ENCODE assay signal across 8 cellular contexts in the genomic region with DNA sequence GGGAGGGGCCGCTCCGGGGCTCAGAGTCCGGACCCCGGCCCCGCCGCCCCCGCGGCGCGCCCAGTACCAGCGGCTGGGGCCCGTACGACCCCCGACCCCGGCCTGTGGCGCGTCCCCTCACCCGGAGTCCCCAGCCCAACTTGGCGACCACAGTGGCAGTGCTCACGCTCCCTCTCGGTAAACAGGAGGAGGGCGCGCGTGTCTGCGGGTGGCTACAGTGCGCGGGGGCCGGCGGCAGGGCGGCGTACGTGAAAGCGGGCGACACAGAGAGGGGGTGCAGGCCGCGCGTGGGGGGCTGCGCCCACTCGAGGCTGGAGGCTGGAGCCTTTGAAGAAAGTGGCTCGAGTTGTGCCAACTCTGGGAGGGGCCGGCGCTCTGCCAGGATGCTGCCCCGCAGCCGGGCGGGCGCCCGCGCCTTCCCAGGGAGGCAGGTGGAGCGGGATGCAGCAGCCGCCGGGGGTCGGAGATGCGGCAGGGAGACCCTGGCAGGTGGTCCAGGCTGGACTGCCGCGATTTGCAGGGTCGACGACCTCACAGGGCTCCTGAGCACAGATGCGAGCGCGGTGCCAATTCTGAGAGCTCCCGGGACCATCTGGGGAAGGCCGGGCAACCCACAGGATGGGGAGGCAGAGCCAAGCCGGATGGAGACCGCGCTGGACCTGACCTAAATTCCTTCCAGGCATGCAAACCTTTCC. TPM values are rescaled to one million over a fixed set of nuclear protein-coding genes. Genes with fewer than 3 reads are reported as not detected.
DNase-seq lines count a peak whose midpoint lies in the region; ATAC-seq, FAIRE-seq and TF ChIP-seq lines count a peak whose summit lies in the region.

No MANE protein-coding gene starts in this region.

- H3K4me3 ChIP-seq in ACC112 (ENCODE audit: low read depth, low read length) (peak overlapping the region; percentile 81), GM12878 (no peak overlapping the region), smooth muscle cell (peak overlapping the region; percentile 91)

- H3K4me2 ChIP-seq in GM12878 (ENCODE audit: control insufficient read depth, insufficient read depth) (0 out of 2 replicates have a peak overlapping the region, but pooled peaks have one; percentile 17), smooth muscle cell (peak overlapping the region; percentile 94)

- FAIRE-seq in GM12878 (lab: Jason Lieb, UNC), result no peak

- SMC1A ChIA-PET in GM12878 (lab: Charles Lee; ENCODE audit: uncharacterized antibody, unreplicated experiment), result no interaction called here

- CTCF ChIA-PET in GM12878 (lab: Yijun Ruan, JAX), result interaction anchor here (1.6 kb wide), 1 partner anchor 128 kb away, joined by 9 read pairs; no protein-coding TSS in a partner anchor

- peaks cover 8% of the 10 kb centered on the region for H3K79me2 ChIP-seq in ACC112 (ENCODE audit: control insufficient read depth, insufficient read depth, low read length, unreplicated experiment)
- H3K79me2 ChIP-seq in GM12878 (ENCODE audit: control insufficient read depth, insufficient read depth, low read length), result no peaks in the 10 kb centered on the region
- H3K79me2 ChIP-seq in smooth muscle cell (ENCODE audit: low read depth), result peaks cover 31% of the 10 kb centered on the region

- TF ChIP-seq EP300 in GM12878 (IDR thresholded peaks at IDR 0.05; ENCODE audit: borderline replicate concordance in 1 of 2, control insufficient read depth in 1 of 2, low read depth in 2 of 2, low read length in 2 of 2), result no peak

- TF ChIP-seq POLR2A in GM12878 (IDR thresholded peaks at IDR 0.05; ENCODE audit: low read depth, low read length), result no peak

- no peak for ATAC-seq in GM12878

- in situ Hi-C loops in GM12878 (cut with MboI), result no loop called here

- H3K27ac ChIP-seq in ACC112 (ENCODE audit: low read depth, low read length), result peak overlapping the region; percentile 78
- no peak overlapping the region for H3K27ac ChIP-seq in GM12878 (ENCODE audit: control insufficient read depth, insufficient read depth)
- peak overlapping the region; percentile 77 for H3K27ac ChIP-seq in smooth muscle cell (ENCODE audit: low read depth)

- H3K27me3 ChIP-seq in ACC112 (ENCODE audit: insufficient read depth, low read length), result no peaks in the 10 kb centered on the region
- H3K27me3 ChIP-seq in GM12878 (replicated peaks in 1 of 2; ENCODE audit: control insufficient read depth in 2 of 2, insufficient read depth in 2 of 2, low read length in 1 of 2), result no peaks in the 10 kb centered on the region; a peak in 2 of 4 replicates
- H3K27me3 ChIP-seq in smooth muscle cell (ENCODE audit: low read depth), result no peaks in the 10 kb centered on the region

- intact Hi-C loops in GM12878 (cut with micrococcal nuclease; ENCODE audit: unreplicated experiment), result loop anchor here (10.0 kb wide), 1 partner anchor 247 kb away; no protein-coding TSS in a partner anchor

- H3K36me3 ChIP-seq in ACC112 (ENCODE audit: insufficient read depth, low read length) (no peaks in the 10 kb centered on the region), GM12878 (ENCODE audit: control insufficient read depth in 2 of 2, insufficient read depth in 2 of 2, low read length in 1 of 2) (no peaks in the 10 kb centered on the region), smooth muscle cell (ENCODE audit: low read depth) (no peaks in the 10 kb centered on the region)

- peak overlapping the region; percentile 23 for H2AFZ ChIP-seq in ACC112 (ENCODE audit: low read length, unreplicated experiment)
- no peak overlapping the region for H2AFZ ChIP-seq in GM12878 (ENCODE audit: control insufficient read depth, low read depth, low read length)
- H2AFZ ChIP-seq in smooth muscle cell (ENCODE audit: low read depth), result peak overlapping the region; percentile 75

- H3K9me3 ChIP-seq in GM12878 (replicated peaks; ENCODE audit: control insufficient read depth, insufficient read depth, low read length), result no peaks in the 10 kb centered on the region
- H3K9me3 ChIP-seq in smooth muscle cell (replicated peaks; ENCODE audit: low read depth), result no peaks in the 10 kb centered on the region

- DNase-seq in HT1080 (ENCODE audit: low read depth), result peak; percentile 13
- DNase-seq in GM12878 (ENCODE audit: low read depth, low spot score), result no peak
- DNase-seq in iris pigment epithelial cell (ENCODE audit: low read depth), result peak; percentile 72
- DNase-seq in smooth muscle cell (lab: John Stamatoyannopoulos, UW; ENCODE audit: unreplicated experiment), result no peak
- no peak for DNase-seq in GM19240 (ENCODE audit: insufficient read length, low spot score)
- no peak for DNase-seq in pons (ENCODE audit: low spot score)
- DNase-seq in central memory CD4-positive, alpha-beta T cell, result no peak

- WGBS in GM12878 (ENCODE audit: insufficient coverage, insufficient replicate concordance, low lambda C conversion rate, missing lambda C conversion rate), result 11% methylated on average over 48 of the region's 65 CpGs
- WGBS in smooth muscle cell (ENCODE audit: low lambda C conversion rate), result 23% methylated on average over 40 of the region's 65 CpGs

- no peak for TF ChIP-seq RAD21 in GM12878 (IDR thresholded peaks at IDR 0.05; ENCODE audit: insufficient read depth, low read depth, low read length)

- no TSS peak for BruUV-seq in GM12878 (replicated peaks; lab: Mats Ljungman, UMichigan)

- TF ChIP-seq CTCF in GM12878 (IDR thresholded peaks at IDR 0.05 in 2 of 3, conservative IDR thresholded peaks at IDR 0.05 in 1 of 3; ENCODE audit: control insufficient read depth in 2 of 3, extremely low read depth in 1 of 3, insufficient read depth in 1 of 3, low read depth in 3 of 3, low read length in 3 of 3) (no peak), smooth muscle cell (IDR thresholded peaks at IDR 0.05; ENCODE audit: borderline replicate concordance, insufficient read depth, poor library complexity, severe bottlenecking) (no peak)

- POLR2A ChIA-PET in GM12878 (lab: Charles Lee), result no interaction called here

- H3K9ac ChIP-seq in GM12878 (ENCODE audit: control insufficient read depth, insufficient read depth, low read length) (no peak overlapping the region), smooth muscle cell (ENCODE audit: low read depth) (peak overlapping the region; percentile 78)

- RAD21 ChIA-PET in GM12878 (lab: Charles Lee; ENCODE audit: unreplicated experiment), result interaction anchor here (1.2 kb wide), 1 partner anchor 104 kb away, joined by 3 read pairs; no protein-coding TSS in a partner anchor

- H4K20me1 ChIP-seq in GM12878 (ENCODE audit: control insufficient read depth, insufficient read depth), result no peaks in the 10 kb centered on the region
- no peaks in the 10 kb centered on the region for H4K20me1 ChIP-seq in smooth muscle cell (ENCODE audit: low read depth)

- H3K4me1 ChIP-seq in ACC112 (ENCODE audit: control insufficient read depth, insufficient read depth, low read length, unreplicated experiment) (peaks cover 28% of the 10 kb centered on the region), GM12878 (ENCODE audit: control insufficient read depth, insufficient read depth, low read length) (no peaks in the 10 kb centered on the region), smooth muscle cell (ENCODE audit: low read depth) (peaks cover 4% of the 10 kb centered on the region)

- H3F3A ChIP-seq in smooth muscle cell (ENCODE audit: low read depth), result no peaks in the 10 kb centered on the region

TF ChIP-seq in GM12878, 131 proteins besides CTCF, POLR2A, EP300 and RAD21 (continues in another document):
- TF ChIP-seq ZNF24 (IDR thresholded peaks at IDR 0.05), result no peak

RNA-seq across cellular contexts. Expression of gene PTPRE, which starts 0.7 kb away (rescaled TPM):
- total RNA-seq in HT1080 (2014; rRNA removed; shearing (Covaris generic)), result 24.6 and 32.0 TPM in 2 replicates
- polyA plus RNA-seq in HT1080 (2015; cell fraction: cytosol; rRNA removed), result 10.1 and 14.3 TPM in 2 replicates
- 23.4 and 33.9 TPM in 2 replicates for polyA plus RNA-seq in HT1080 (2015; cell fraction: nucleus; rRNA removed)
- 21.2 and 27.6 TPM in 2 replicates for total RNA-seq in GM12878 (2013; cell fraction: nucleolus; rRNA removed)
- total RNA-seq in GM12878 (2014; rRNA removed) (3.8 and 5.2 TPM in 2 replicates), GM12878 (2014; rRNA removed; fragmentation: Illumina TruSeq; extraction: Trizol) (2.9 TPM in 2 replicates), GM12878 (2021) (6.3 and 7.8 TPM in 2 replicates), smooth muscle cell (17.0 and 22.7 TPM in 2 replicates)
- 1.4 TPM for polyA plus RNA-seq in GM12878 (2011; ENCODE audit: low read depth)
- polyA plus RNA-seq in GM12878 (2011; rRNA removed) (5.3 and 7.6 TPM in 2 replicates), GM12878 (2014; fragmentation: Illumina TruSeq; extraction: Trizol) (3.5 and 4.1 TPM in 2 replicates), GM12878 (2014; fragmentation: Nextera tagmentation; extraction: Ambion mirVana) (1 to 10 TPM; 5.8 to 6.7 TPM), GM12878 (2014; rRNA removed) (2.7 and 3.1 TPM in 2 replicates), GM12878 (2016; fragmentation: Nextera tagmentation; extraction: Ambion mirVana) (1 to 10 TPM; 5.7 to 6.4 TPM), smooth muscle cell (17.1 and 23.1 TPM in 2 replicates)
- polyA plus RNA-seq in GM12878 (2011; cell fraction: cytosol; rRNA removed), result 6.5 and 7.8 TPM in 2 replicates
- 40.9 and 44.2 TPM in 2 replicates for polyA plus RNA-seq in GM12878 (2011; cell fraction: nucleus; rRNA removed)
- 2.5 and 2.8 TPM in 2 replicates for polyA plus RNA-seq in GM12878 (2012)
- polyA minus RNA-seq in GM12878 (2011; rRNA and poly(A)+ RNA removed), result 7.6 and 11.6 TPM in 2 replicates
- polyA minus RNA-seq in GM12878 (2011; cell fraction: cytosol; rRNA and poly(A)+ RNA removed), result 5.6 and 7.2 TPM in 2 replicates
- polyA minus RNA-seq in GM12878 (2011; cell fraction: nucleus; rRNA and poly(A)+ RNA removed), result 17.8 and 36.2 TPM in 2 replicates

RNA-seq across cellular contexts. Expression of gene CLRN3, which starts 14.8 kb away (rescaled TPM):
- not detected in 2 replicates for total RNA-seq in HT1080 (2014; rRNA removed; shearing (Covaris generic))
- not detected in 2 replicates for polyA plus RNA-seq in HT1080 (2015; cell fraction: cytosol; rRNA removed)
- not detected in 2 replicates for polyA plus RNA-seq in HT1080 (2015; cell fraction: nucleus; rRNA removed)
- not detected in 2 replicates for total RNA-seq in GM12878 (2013; cell fraction: nucleolus; rRNA removed)
- total RNA-seq in GM12878 (2014; rRNA removed) (not detected in 2 replicates), GM12878 (2014; rRNA removed; fragmentation: Illumina TruSeq; extraction: Trizol) (not detected in 2 replicates), GM12878 (2021) (not detected in 2 replicates), smooth muscle cell (not detected in 2 replicates)
- polyA plus RNA-seq in GM12878 (2011; ENCODE audit: low read depth), result not detected
- polyA plus RNA-seq in GM12878 (2011; rRNA removed) (not detected in 2 replicates), GM12878 (2014; fragmentation: Illumina TruSeq; extraction: Trizol) (not detected in 2 replicates), GM12878 (2014; fragmentation: Nextera tagmentation; extraction: Ambion mirVana) (not detected), GM12878 (2014; rRNA removed) (not detected in 2 replicates), GM12878 (2016; fragmentation: Nextera tagmentation; extraction: Ambion mirVana) (not detected), smooth muscle cell (not detected in 2 replicates)
- not detected in 2 replicates for polyA plus RNA-seq in GM12878 (2011; cell fraction: cytosol; rRNA removed)
- not detected in 2 replicates for polyA plus RNA-seq in GM12878 (2011; cell fraction: nucleus; rRNA removed)
- not detected in 2 replicates for polyA plus RNA-seq in GM12878 (2012)
- polyA minus RNA-seq in GM12878 (2011; rRNA and poly(A)+ RNA removed), result not detected in 2 replicates
- not detected in 2 replicates for polyA minus RNA-seq in GM12878 (2011; cell fraction: cytosol; rRNA and poly(A)+ RNA removed)
- polyA minus RNA-seq in GM12878 (2011; cell fraction: nucleus; rRNA and poly(A)+ RNA removed), result not detected in 2 replicates

Comparison
In these comparisons a context has a peak if more than half of its experiments do, and no peak if none do; other contexts are left out.
1. DNase-seq: peak in HT1080 (single experiment) and iris pigment epithelial cell (single experiment); none in GM12878 (single experiment), smooth muscle cell (single experiment), GM19240 (single experiment), pons (single experiment) and central memory CD4-positive, alpha-beta T cell (single experiment).